Comparison of ENCODE assay signal across 16 cellular contexts in genomic region chr1:192104852-192105251, GRCh38. TPM values are rescaled to one million over a fixed set of nuclear protein-coding genes. Genes with fewer than 3 reads are reported as not detected.
DNase-seq lines count a peak whose midpoint lies in the region; FAIRE-seq and TF ChIP-seq lines count a peak whose summit lies in the region.
"Had no signal": no experiment of that assay in that cellular context is flagged by ENCODE, and none has a peak within 500 bp of the region (broad histone marks: within the 10 kb centered on the region; RNA-seq: fewer than 3 reads in every experiment).

No MANE protein-coding gene starts in this region.

- FAIRE-seq in H54 (lab: Jason Lieb, UNC): peak; percentile 79

- H3K9ac ChIP-seq in adipocyte (ENCODE audit: low read length): no peak overlapping the region
- peak overlapping the region; percentile 40 for H3K9ac ChIP-seq in skeletal muscle satellite cell (ENCODE audit: low read depth, low read length)

- in situ Hi-C loops in ACHN (cut with HindIII; ENCODE audit: low pct_ligation_motif_present, low pct_unique_long_range_greater_than_20kb, low sequenced_read_pairs): no loop called here

- H3K36me3 ChIP-seq in adipocyte (ENCODE audit: control insufficient read depth, insufficient read depth, low read length, severe bottlenecking): no peaks in the 10 kb centered on the region
- no peaks in the 10 kb centered on the region for H3K36me3 ChIP-seq in skeletal muscle satellite cell (ENCODE audit: insufficient read depth, low read length)
- H3K36me3 ChIP-seq: SJCRH30 had no signal

- DNase-seq in H54 (ENCODE audit: insufficient read length, low spot score) (no peak), adipocyte (ENCODE audit: low read depth) (peak; percentile 80), fibroblast of the aortic adventitia (ENCODE audit: low read depth) (peak; percentile 63), ACHN (no peak), occipital lobe (lab: John Stamatoyannopoulos, UW) (no peak), 8988T (no peak)
- DNase-seq: activated effector memory CD4-positive, alpha-beta T cell treated with anti-CD3 and anti-CD28 coated beads, Interleukin-2, amount 50 U/mL, for 16 hours; COR-L47; effector memory CD8-positive, alpha-beta T cell; head of caudate nucleus; NCI-H2171; SJCRH30; stimulated activated CD4-positive, alpha-beta T cell treated with anti-CD3 and anti-CD28 coated beads, Interleukin-2, amount 100 ng/mL, for 48 hours had no signal

- H3K4me2 ChIP-seq in skeletal muscle satellite cell (ENCODE audit: low read length): peak overlapping the region; percentile 23

- H3K27me3 ChIP-seq in adipocyte (replicated peaks; ENCODE audit: control insufficient read depth, insufficient read depth, low read length) (no peaks in the 10 kb centered on the region), skeletal muscle satellite cell (ENCODE audit: control insufficient read depth, insufficient read depth, low read length) (no peaks in the 10 kb centered on the region)
- H3K27me3 ChIP-seq: SJCRH30 had no signal

- H3K9me3 ChIP-seq in adipocyte (ENCODE audit: control insufficient read depth, low read length): no peaks in the 10 kb centered on the region
- no peaks in the 10 kb centered on the region for H3K9me3 ChIP-seq in skeletal muscle satellite cell (replicated peaks; ENCODE audit: low read length)
- H3K9me3 ChIP-seq: SJCRH30 had no signal

- TF ChIP-seq CTCF in fibroblast of the aortic adventitia (IDR thresholded peaks at IDR 0.05; ENCODE audit: insufficient read depth, low read length): no peak

- TF ChIP-seq POLR2A in H54 (IDR thresholded peaks at IDR 0.05; ENCODE audit: low read depth, low read length): no peak

- no peak overlapping the region for H3K4me3 ChIP-seq in adipocyte (ENCODE audit: low read length)
- no peak overlapping the region for H3K4me3 ChIP-seq in fibroblast of the aortic adventitia (ENCODE audit: low read depth, low read length)
- no peak overlapping the region for H3K4me3 ChIP-seq in skeletal muscle satellite cell (ENCODE audit: low read length)
- H3K4me3 ChIP-seq: SJCRH30 had no signal

- H3K4me1 ChIP-seq in adipocyte (ENCODE audit: control insufficient read depth, insufficient read depth, low read length): no peaks in the 10 kb centered on the region
- peaks cover 17% of the 10 kb centered on the region for H3K4me1 ChIP-seq in skeletal muscle satellite cell (ENCODE audit: control insufficient read depth, insufficient read depth, low read length)
- H3K4me1 ChIP-seq: SJCRH30 had no signal

RNA-seq across cellular contexts. Expression of gene RGS18, which starts 53.4 kb away (rescaled TPM):
- total RNA-seq in fibroblast of the aortic adventitia (ENCODE audit: low replicate concordance) (not detected in 2 replicates), occipital lobe (0.78 TPM)
- not detected in 2 replicates for total RNA-seq in skeletal muscle satellite cell (2012; rRNA removed)
- total RNA-seq: kidney epithelial cell, MCF 10A, SJCRH30 had no signal

Comparison
In these comparisons a context has a peak if more than half of its experiments do, and no peak if none do; other contexts are left out.
1. DNase-seq: peak in adipocyte (single experiment) and fibroblast of the aortic adventitia (single experiment); none in H54 (single experiment), ACHN (single experiment), occipital lobe (single experiment) and 8988T (single experiment).